ENCODE assay signal across 20 cellular contexts in genomic region chr17:52477824-52478614, GRCh38.
A peak's percentile ranks its signal among the peaks of the same experiment; 100 is the strongest.
DNase-seq lines count a peak whose midpoint lies in the region; ATAC-seq and TF ChIP-seq lines count a peak whose summit lies in the region.
"Had no signal": no experiment of that assay in that cellular context is flagged by ENCODE, and none has a peak within 500 bp of the region (broad histone marks: within the 10 kb centered on the region; RNA-seq: fewer than 3 reads in every experiment).

No MANE protein-coding gene starts in this region.

- H3K27me3 ChIP-seq in colonic mucosa (no peaks in the 10 kb centered on the region), transverse colon (no peaks in the 10 kb centered on the region)
- H3K27me3 ChIP-seq: BLaER1 treated with 17β-estradiol and CSF1 and Interleukin-3, amounts not matched to agents 10 nM and 100 nM had no signal

- no peak for TF ChIP-seq POLR2A in transverse colon (IDR thresholded peaks at IDR 0.05)

- in situ Hi-C loops in transverse colon (cut with MboI; ENCODE audit: low pct_ligation_motif_present in 1 of 4, low pct_unique_long_range_greater_than_20kb in 1 of 4, low sequenced_read_pairs in 3 of 4): no loop called here

- H3K27me3 Mint-ChIP-seq in effector memory CD8-positive, alpha-beta T cell: no peaks in the 10 kb centered on the region
- H3K27me3 Mint-ChIP-seq: B cell; CD4-positive, alpha-beta T cell had no signal

- H3K36me3 ChIP-seq in colonic mucosa: no peaks in the 10 kb centered on the region
- no peaks in the 10 kb centered on the region for H3K36me3 ChIP-seq in mucosa of descending colon (ENCODE audit: low read depth)
- H3K36me3 ChIP-seq in transverse colon: no peaks in the 10 kb centered on the region
- H3K36me3 ChIP-seq: BLaER1 treated with 17β-estradiol and CSF1 and Interleukin-3, amounts not matched to agents 10 nM and 100 nM had no signal

- no peaks in the 10 kb centered on the region for H3K36me3 Mint-ChIP-seq in effector memory CD8-positive, alpha-beta T cell (ENCODE audit: insufficient read depth)
- H3K36me3 Mint-ChIP-seq: CD8-positive, alpha-beta T cell had no signal

- H3K27ac ChIP-seq in colonic mucosa (no peak overlapping the region), transverse colon (no peak overlapping the region)
- H3K27ac ChIP-seq: 22Rv1; A549; BLaER1 treated with 17β-estradiol and CSF1 and Interleukin-3, amounts not matched to agents 10 nM and 100 nM; C4-2B had no signal

- peak; percentile 37 for DNase-seq in DMS 273 (lab: John Stamatoyannopoulos, UW; ENCODE audit: unreplicated experiment)
- no peak for DNase-seq in DMS 273 treated with DMSO at 0.1 percent for 48 hours (lab: John Stamatoyannopoulos, UW)
- DNase-seq in colonic mucosa: peak; percentile 22
- DNase-seq in mucosa of descending colon: peak in 2 of 3 donors; percentile 45 to 62
- peak; percentile 8 for DNase-seq in transverse colon
- DNase-seq in effector memory CD8-positive, alpha-beta T cell: no peak
- DNase-seq: AML-193; Caco-2; Calu3; CD4-positive, alpha-beta T cell; CD8-positive, alpha-beta T cell; DMS79 treated with DMSO at 0.1 percent for 48 hours; GF-D8 had no signal

- WGBS in transverse colon (ENCODE audit: low coverage in 1 of 2), 2 donors: 0 to 63% methylated on average over 1 to 9 of the region's 9 CpGs

- H3K4me1 Mint-ChIP-seq in effector memory CD8-positive, alpha-beta T cell (ENCODE audit: low read depth in 2 of 2): no peaks in the 10 kb centered on the region
- H3K4me1 Mint-ChIP-seq: B cell had no signal

- peaks cover 0 to 4% of the 10 kb centered on the region in 2 donors for H3K9me3 Mint-ChIP-seq in effector memory CD8-positive, alpha-beta T cell

- TF ChIP-seq CTCF in colonic mucosa (IDR thresholded peaks at IDR 0.05) (no peak), mucosa of descending colon (IDR thresholded peaks at IDR 0.05) (no peak), transverse colon (IDR thresholded peaks at IDR 0.05) (no peak)

- no peak overlapping the region for H3K27ac Mint-ChIP-seq in effector memory CD8-positive, alpha-beta T cell
- H3K27ac Mint-ChIP-seq: B cell; CD4-positive, alpha-beta T cell; CD8-positive, alpha-beta T cell had no signal

- ATAC-seq in mucosa of descending colon (peak; percentile 78), GM21381 (IDR thresholded peaks at IDR 0.05; ENCODE audit: unreplicated experiment) (no peak), HG03108 (IDR thresholded peaks at IDR 0.05; ENCODE audit: unreplicated experiment) (no peak)
- no peak for ATAC-seq in effector memory CD8-positive, alpha-beta T cell (replicated peaks)
- ATAC-seq: A549; CD8-positive, alpha-beta T cell had no signal

- H3K4me1 ChIP-seq in colonic mucosa: no peaks in the 10 kb centered on the region
- H3K4me1 ChIP-seq in mucosa of descending colon (ENCODE audit: low read depth): peaks cover 4% of the 10 kb centered on the region
- H3K4me1 ChIP-seq in transverse colon: peaks cover 0 to 8% (median 2%) of the 10 kb centered on the region in 4 donors
- H3K4me1 ChIP-seq: A549; BLaER1 treated with 17β-estradiol and CSF1 and Interleukin-3, amounts not matched to agents 10 nM and 100 nM; Caco-2 had no signal

- H3K9me3 ChIP-seq in colonic mucosa: no peaks in the 10 kb centered on the region
- no peaks in the 10 kb centered on the region for H3K9me3 ChIP-seq in mucosa of descending colon
- no peaks in the 10 kb centered on the region for H3K9me3 ChIP-seq in transverse colon
- H3K9me3 ChIP-seq: Caco-2 had no signal

- H3K4me3 Mint-ChIP-seq in effector memory CD8-positive, alpha-beta T cell: no peak overlapping the region
- H3K4me3 Mint-ChIP-seq: B cell; CD4-positive, alpha-beta T cell; CD8-positive, alpha-beta T cell had no signal

- no peak overlapping the region for H3K9ac ChIP-seq in colonic mucosa (ENCODE audit: low read depth in 2 of 2, low read length in 2 of 2)
- H3K9ac ChIP-seq: BLaER1 treated with 17β-estradiol and CSF1 and Interleukin-3, amounts not matched to agents 10 nM and 100 nM had no signal

- TF ChIP-seq EP300 in transverse colon (IDR thresholded peaks at IDR 0.05; ENCODE audit: low read depth): no peak

- intact Hi-C loops in colonic mucosa (cut with DNase I) (no loop called here), mucosa of descending colon (cut with DNase I, micrococcal nuclease) (loop anchor here in 1 of 2 donors (5.0 kb wide), 1 partner anchor 96 kb away; no protein-coding TSS in a partner anchor), transverse colon (cut with DNase I; ENCODE audit: low total_unique reads) (no loop called here)

- H3K4me3 ChIP-seq in colonic mucosa (no peak overlapping the region), mucosa of descending colon (no peak overlapping the region), transverse colon (no peak overlapping the region)
- H3K4me3 ChIP-seq: A549; BLaER1 treated with 17β-estradiol and CSF1 and Interleukin-3, amounts not matched to agents 10 nM and 100 nM had no signal

Comparison
In these comparisons a context has a peak if more than half of its experiments do, and no peak if none do; other contexts are left out.
1. DNase-seq: peak in DMS 273 (single experiment), colonic mucosa (single experiment), mucosa of descending colon (2 of 3) and transverse colon (single experiment); none in DMS 273 treated with DMSO at 0.1 percent for 48 hours (single experiment) and effector memory CD8-positive, alpha-beta T cell (0 of 3).